Comparison of ENCODE assay signal across 9 cellular contexts in genomic region chr1:220786337-220787068, GRCh38. TPM values are rescaled to one million over a fixed set of nuclear protein-coding genes. Genes with fewer than 3 reads are reported as not detected.
A peak's percentile ranks its signal among the peaks of the same experiment; 100 is the strongest.
DNase-seq lines count a peak whose midpoint lies in the region; ATAC-seq lines count a peak whose summit lies in the region.
"Had no signal": no experiment of that assay in that cellular context is flagged by ENCODE, and none has a peak within 500 bp of the region (broad histone marks: within the 10 kb centered on the region; RNA-seq: fewer than 3 reads in every experiment).

Gene MTARC1 (plus strand): TSS chr1:220786913. CDS start chr1:220786945, 32 bp downstream.

- no peaks in the 10 kb centered on the region for H3K9me3 Mint-ChIP-seq in activated CD4-positive, alpha-beta memory T cell treated with anti-CD3 and anti-CD28 coated beads for 36 hours
- H3K9me3 Mint-ChIP-seq in activated CD4-positive, alpha-beta memory T cell treated with anti-CD3 and anti-CD28 coated beads, Interleukin-2, amount 10 ng/mL, durations not matched to agents 7 days and 5 days, result no peaks in the 10 kb centered on the region

- ATAC-seq in HG02852 (IDR thresholded peaks at IDR 0.05; ENCODE audit: unreplicated experiment) (peak; percentile 63), right cardiac atrium (peak; percentile 89 to 93)

- DNase-seq in activated CD4-positive, alpha-beta memory T cell treated with anti-CD3 and anti-CD28 coated beads for 36 hours, result no peak
- DNase-seq in activated CD4-positive, alpha-beta memory T cell treated with anti-CD3 and anti-CD28 coated beads, Interleukin-2, amount 10 ng/mL, durations not matched to agents 7 days and 5 days, result no peak
- DNase-seq in NCI-H2107 treated with DMSO at 0.1 percent for 48 hours (lab: John Stamatoyannopoulos, UW; ENCODE audit: unreplicated experiment) (peak; percentile 60), amniotic epithelial cell (ENCODE audit: low read depth) (peak; percentile 28), right cardiac atrium (peak; percentile 79 to 92 (median 92)), posterior cingulate gyrus (peak; percentile 32 to 94 (median 69)), KG1 (lab: John Stamatoyannopoulos, UW) (no peak)

- H3K27ac ChIP-seq in right cardiac atrium (ENCODE audit: low read length), result peak within 1 kb of the TSS; percentile 54
- H3K27ac ChIP-seq: epithelial cell of prostate had no signal

- POLR2A ChIA-PET in activated CD4-positive, alpha-beta memory T cell treated with anti-CD3 and anti-CD28 coated beads for 36 hours (lab: Charles Lee), result no interaction called here
- POLR2A ChIA-PET in activated CD4-positive, alpha-beta memory T cell treated with anti-CD3 and anti-CD28 coated beads, Interleukin-2, amount 10 ng/mL, durations not matched to agents 7 days and 5 days (lab: Charles Lee), result no interaction called here

- H3K4me3 Mint-ChIP-seq in activated CD4-positive, alpha-beta memory T cell treated with anti-CD3 and anti-CD28 coated beads for 36 hours, result peak within 1 kb of the TSS; percentile 18
- no peak within 1 kb of the TSS for H3K4me3 Mint-ChIP-seq in activated CD4-positive, alpha-beta memory T cell treated with anti-CD3 and anti-CD28 coated beads, Interleukin-2, amount 10 ng/mL, durations not matched to agents 7 days and 5 days

- CTCF ChIA-PET in activated CD4-positive, alpha-beta memory T cell treated with anti-CD3 and anti-CD28 coated beads for 36 hours (lab: Charles Lee), result interaction anchor here (0.6 to 3.4 kb wide), 2 partner anchors 10 to 490 kb away, joined by 3 to 20 read pairs; no protein-coding TSS in a partner anchor
- CTCF ChIA-PET in activated CD4-positive, alpha-beta memory T cell treated with anti-CD3 and anti-CD28 coated beads, Interleukin-2, amount 10 ng/mL, durations not matched to agents 7 days and 5 days (lab: Charles Lee), result interaction anchor here (0.7 to 1.2 kb wide), 3 partner anchors 10 to 339 kb away, joined by 3 read pairs; no protein-coding TSS in a partner anchor

- H3K4me1 Mint-ChIP-seq in activated CD4-positive, alpha-beta memory T cell treated with anti-CD3 and anti-CD28 coated beads for 36 hours (ENCODE audit: low read depth), result peaks cover 3% of the 10 kb centered on the region
- no peaks in the 10 kb centered on the region for H3K4me1 Mint-ChIP-seq in activated CD4-positive, alpha-beta memory T cell treated with anti-CD3 and anti-CD28 coated beads, Interleukin-2, amount 10 ng/mL, durations not matched to agents 7 days and 5 days

- H3K27me3 ChIP-seq in right cardiac atrium (ENCODE audit: control insufficient read depth, insufficient read depth), result no peaks in the 10 kb centered on the region

- no peaks in the 10 kb centered on the region for H3K36me3 Mint-ChIP-seq in activated CD4-positive, alpha-beta memory T cell treated with anti-CD3 and anti-CD28 coated beads for 36 hours
- no peaks in the 10 kb centered on the region for H3K36me3 Mint-ChIP-seq in activated CD4-positive, alpha-beta memory T cell treated with anti-CD3 and anti-CD28 coated beads, Interleukin-2, amount 10 ng/mL, durations not matched to agents 7 days and 5 days (ENCODE audit: low read depth)

- H3K27me3 Mint-ChIP-seq in activated CD4-positive, alpha-beta memory T cell treated with anti-CD3 and anti-CD28 coated beads for 36 hours, result peaks cover 61% of the 10 kb centered on the region
- peaks cover 67% of the 10 kb centered on the region for H3K27me3 Mint-ChIP-seq in activated CD4-positive, alpha-beta memory T cell treated with anti-CD3 and anti-CD28 coated beads, Interleukin-2, amount 10 ng/mL, durations not matched to agents 7 days and 5 days

- peak within 1 kb of the TSS; percentile 55 for H3K4me3 ChIP-seq in right cardiac atrium (ENCODE audit: low read length)

- H3K27ac Mint-ChIP-seq in activated CD4-positive, alpha-beta memory T cell treated with anti-CD3 and anti-CD28 coated beads for 36 hours, result no peak within 1 kb of the TSS
- no peak within 1 kb of the TSS for H3K27ac Mint-ChIP-seq in activated CD4-positive, alpha-beta memory T cell treated with anti-CD3 and anti-CD28 coated beads, Interleukin-2, amount 10 ng/mL, durations not matched to agents 7 days and 5 days

- H3K4me1 ChIP-seq in right cardiac atrium (ENCODE audit: control insufficient read depth, insufficient read depth, low read length), result peaks cover 2% of the 10 kb centered on the region

- intact Hi-C loops in activated CD4-positive, alpha-beta memory T cell treated with anti-CD3 and anti-CD28 coated beads for 36 hours (cut with micrococcal nuclease), result no loop called here
- intact Hi-C loops in right cardiac atrium (cut with DNase I), result loop anchor here in 1 of 4 donors (10.0 kb wide), 1 partner anchor 502 kb away; no protein-coding TSS in a partner anchor
- intact Hi-C loops in posterior cingulate gyrus (cut with DNase I), result no loop called here

- no peaks in the 10 kb centered on the region for H3K9me3 ChIP-seq in right cardiac atrium (ENCODE audit: control insufficient read depth, low read length)

- WGBS in right cardiac atrium, result under 1% methylated on average over 56 of the region's 56 CpGs

RNA-seq across cellular contexts. Expression of gene MTARC1, which starts in this region (rescaled TPM):
- not detected for total RNA-seq in activated CD4-positive, alpha-beta memory T cell treated with anti-CD3 and anti-CD28 coated beads for 36 hours
- total RNA-seq in activated CD4-positive, alpha-beta memory T cell treated with anti-CD3 and anti-CD28 coated beads, Interleukin-2, amount 10 ng/mL, durations not matched to agents 7 days and 5 days, result not detected
- total RNA-seq in right cardiac atrium, result 10 to 100 TPM in 1 of 4 donors, 1 to 10 TPM in 3; 3.2 to 10.9 (median 3.5) TPM
- polyA plus RNA-seq in right cardiac atrium, result 13.4 TPM

Comparison
In these comparisons a context has a peak if more than half of its experiments do, and no peak if none do; other contexts are left out.
1. RNA of gene MTARC1 (total RNA-seq): 3.2 to 10.9 TPM in right cardiac atrium; not detected in activated CD4-positive, alpha-beta memory T cell treated with anti-CD3 and anti-CD28 coated beads for 36 hours and not detected in activated CD4-positive, alpha-beta memory T cell treated with anti-CD3 and anti-CD28 coated beads, Interleukin-2, amount 10 ng/mL, durations not matched to agents 7 days and 5 days; every median in the first group is over 4 times any median in the second.
2. DNase-seq: peak in NCI-H2107 treated with DMSO at 0.1 percent for 48 hours (single experiment), amniotic epithelial cell (single experiment), right cardiac atrium (3 of 3) and posterior cingulate gyrus (10 of 10); none in activated CD4-positive, alpha-beta memory T cell treated with anti-CD3 and anti-CD28 coated beads for 36 hours (single experiment), activated CD4-positive, alpha-beta memory T cell treated with anti-CD3 and anti-CD28 coated beads, Interleukin-2, amount 10 ng/mL, durations not matched to agents 7 days and 5 days (single experiment) and KG1 (single experiment).